ENCODE assay signal across 18 cellular contexts in the genomic region with DNA sequence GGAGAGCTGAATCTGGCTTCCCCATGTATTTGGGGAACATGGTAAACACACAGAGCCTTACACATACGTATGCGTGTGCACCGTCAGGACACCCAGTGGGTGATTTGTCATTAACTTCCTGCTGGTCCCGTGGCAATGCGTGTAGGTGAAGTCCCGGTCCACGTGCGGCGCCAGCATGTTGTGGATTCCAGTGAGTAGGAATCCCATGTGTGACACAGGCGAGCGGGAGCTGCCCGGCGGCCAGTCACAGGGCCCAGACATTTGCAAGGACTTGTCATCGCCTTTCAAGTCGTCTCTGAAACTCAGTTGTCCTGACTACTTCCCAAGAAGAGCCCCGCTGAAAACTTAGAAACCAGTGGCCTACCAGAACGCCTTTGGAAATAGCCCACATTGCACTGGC.
DNase-seq lines count a peak whose midpoint lies in the region; ATAC-seq and TF ChIP-seq lines count a peak whose summit lies in the region.
"Had no signal": no experiment of that assay in that cellular context is flagged by ENCODE, and none has a peak within 500 bp of the region (broad histone marks: within the 10 kb centered on the region; RNA-seq: fewer than 3 reads in every experiment).

No MANE protein-coding gene starts in this region.

- H3K4me1 Mint-ChIP-seq in osteocyte (ENCODE audit: unreplicated experiment), result peaks cover 20% of the 10 kb centered on the region

- H3K27ac ChIP-seq in left ventricle myocardium inferior (replicated peaks) (peak overlapping the region; percentile 55), heart right ventricle (peak overlapping the region in 2 of 10 donors; percentile 28 to 51), upper lobe of right lung (no peak overlapping the region)
- H3K27ac ChIP-seq: HL-60, PC-9, SJCRH30 had no signal

- DNase-seq in left ventricle myocardium inferior (no peak), heart right ventricle (no peak), ecto neural progenitor cell (ENCODE audit: low spot score) (peak; percentile 30), osteocyte (ENCODE audit: extremely low spot score, unreplicated experiment) (peak; percentile 69), GM20000 (ENCODE audit: low spot score) (no peak), upper lobe of right lung (no peak)
- no peak for DNase-seq in activated CD4-positive, alpha-beta T cell treated with anti-CD3 and anti-CD28 coated beads for 4 hours
- DNase-seq: NCI-H1092, NCI-H1417 treated with DMSO at 0.1 percent for 48 hours, NCI-H1694 treated with DMSO at 0.1 percent for 48 hours, NCI-H2081, NCI-H2227 treated with DMSO at 0.1 percent for 48 hours, NCI-H526 treated with DMSO at 0.1 percent for 48 hours, PC-9, SJCRH30 had no signal

- H3K9me3 ChIP-seq in left ventricle myocardium inferior (replicated peaks) (no peaks in the 10 kb centered on the region), heart right ventricle (no peaks in the 10 kb centered on the region), upper lobe of right lung (no peaks in the 10 kb centered on the region)
- H3K9me3 ChIP-seq: SJCRH30 had no signal

- intact Hi-C loops in left ventricle myocardium inferior (cut with micrococcal nuclease) (no loop called here), heart right ventricle (cut with DNase I) (loop anchor here in 1 of 10 donors (5.0 kb wide), 1 partner anchor 37 kb away; no protein-coding TSS in a partner anchor), upper lobe of right lung (cut with DNase I) (no loop called here)

- WGBS in heart right ventricle, 2 donors, result 85 to 90% methylated on average over 17 of the region's 17 CpGs

- peaks cover 4% of the 10 kb centered on the region for H3K36me3 Mint-ChIP-seq in osteocyte (ENCODE audit: unreplicated experiment)

- H3K4me3 ChIP-seq in left ventricle myocardium inferior (no peak overlapping the region), heart right ventricle (no peak overlapping the region), upper lobe of right lung (no peak overlapping the region)
- H3K4me3 ChIP-seq: PC-9, SJCRH30 had no signal

- TF ChIP-seq CTCF in left ventricle myocardium inferior (IDR thresholded peaks at IDR 0.05; ENCODE audit: borderline replicate concordance) (no peak), heart right ventricle (IDR thresholded peaks at IDR 0.05) (no peak), osteocyte (IDR thresholded peaks at IDR 0.05) (no peak), GM20000 (IDR thresholded peaks at IDR 0.05; ENCODE audit: extremely low read depth, missing control alignments) (no peak), upper lobe of right lung (IDR thresholded peaks at IDR 0.05) (no peak)

- H3K4me3 Mint-ChIP-seq in osteocyte (ENCODE audit: unreplicated experiment), result no peak overlapping the region
- H3K4me3 Mint-ChIP-seq: IgD-negative memory B cell had no signal

- no peak for ATAC-seq in heart right ventricle
- no peak for ATAC-seq in GM18520 (IDR thresholded peaks at IDR 0.05; ENCODE audit: unreplicated experiment)
- no peak for ATAC-seq in upper lobe of right lung

- no peaks in the 10 kb centered on the region for H3K27me3 Mint-ChIP-seq in osteocyte (ENCODE audit: unreplicated experiment)
- H3K27me3 Mint-ChIP-seq: IgD-negative memory B cell had no signal

- H3K27me3 ChIP-seq in left ventricle myocardium inferior (ENCODE audit: low read depth), result no peaks in the 10 kb centered on the region
- H3K27me3 ChIP-seq in heart right ventricle, result no peaks in the 10 kb centered on the region
- no peaks in the 10 kb centered on the region for H3K27me3 ChIP-seq in upper lobe of right lung
- H3K27me3 ChIP-seq: SJCRH30 had no signal

- no peaks in the 10 kb centered on the region for H3K9me3 Mint-ChIP-seq in osteocyte (ENCODE audit: unreplicated experiment)
- H3K9me3 Mint-ChIP-seq: IgD-negative memory B cell had no signal

- H3K36me3 ChIP-seq in left ventricle myocardium inferior, result peaks cover 16% of the 10 kb centered on the region
- peaks cover 0 to 27% (median 5%) of the 10 kb centered on the region in 9 donors for H3K36me3 ChIP-seq in heart right ventricle
- H3K36me3 ChIP-seq in upper lobe of right lung, result no peaks in the 10 kb centered on the region
- H3K36me3 ChIP-seq: SJCRH30 had no signal

- no peak overlapping the region for H3K27ac Mint-ChIP-seq in osteocyte (ENCODE audit: unreplicated experiment)
- H3K27ac Mint-ChIP-seq: IgD-negative memory B cell had no signal

- peaks cover 98% of the 10 kb centered on the region for H3K4me1 ChIP-seq in left ventricle myocardium inferior
- H3K4me1 ChIP-seq in heart right ventricle, result peaks cover 11 to 80% (median 74%) of the 10 kb centered on the region in 9 donors
- H3K4me1 ChIP-seq in upper lobe of right lung, result no peaks in the 10 kb centered on the region

Comparison
In these comparisons a context has a peak if more than half of its experiments do, and no peak if none do; other contexts are left out.
1. DNase-seq: peak in ecto neural progenitor cell (single experiment) and osteocyte (single experiment); none in left ventricle myocardium inferior (single experiment), heart right ventricle (0 of 2), activated CD4-positive, alpha-beta T cell treated with anti-CD3 and anti-CD28 coated beads for 4 hours (0 of 2), GM20000 (single experiment) and upper lobe of right lung (single experiment).